In the genomic region with DNA sequence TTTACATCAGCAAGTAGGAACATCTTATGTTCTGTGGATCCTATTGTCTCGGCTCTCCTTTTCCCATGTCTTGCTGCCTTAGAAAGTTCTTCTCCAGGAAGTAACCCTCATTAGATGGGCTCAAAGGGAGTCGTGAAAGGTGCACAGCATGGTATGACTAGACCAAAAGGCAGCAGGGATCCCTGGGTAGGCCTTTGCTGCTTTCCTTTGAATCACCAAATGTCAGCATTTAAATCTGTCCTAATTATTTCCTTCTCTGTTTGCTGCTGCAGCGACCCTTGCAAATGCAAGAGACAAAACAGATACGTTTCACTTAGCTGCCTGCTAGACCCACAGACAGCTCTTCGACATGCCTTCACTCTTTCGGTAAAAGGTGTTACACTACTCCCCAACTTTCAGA, we compare ENCODE assay signal across 24 cellular contexts.
DNase-seq lines count a peak whose midpoint lies in the region; ATAC-seq, FAIRE-seq and TF ChIP-seq lines count a peak whose summit lies in the region.
"Had no signal": no experiment of that assay in that cellular context is flagged by ENCODE, and none has a peak within 500 bp of the region (broad histone marks: within the 10 kb centered on the region; RNA-seq: fewer than 3 reads in every experiment).

No MANE protein-coding gene starts in this region.

- H3K9ac ChIP-seq in NT2/D1 (ENCODE audit: insufficient read length, low read depth), result no peak overlapping the region
- no peak overlapping the region for H3K9ac ChIP-seq in keratinocyte (ENCODE audit: control insufficient read depth, extremely low read depth, insufficient read depth, low read length)
- H3K9ac ChIP-seq: BLaER1 treated with 17β-estradiol and CSF1 and Interleukin-3, amounts not matched to agents 10 nM and 100 nM; KMS-11; SK-N-SH had no signal

- H4K20me1 ChIP-seq in GM23338 (replicated peaks; ENCODE audit: insufficient read depth) (no peaks in the 10 kb centered on the region), keratinocyte (ENCODE audit: control insufficient read depth, extremely low read depth, insufficient read depth, low read length) (no peaks in the 10 kb centered on the region), osteoblast (ENCODE audit: insufficient read depth, low read length) (no peaks in the 10 kb centered on the region)
- H4K20me1 ChIP-seq: BLaER1 treated with 17β-estradiol and CSF1 and Interleukin-3, amounts not matched to agents 10 nM and 100 nM had no signal

- no peaks in the 10 kb centered on the region for H3K9me1 ChIP-seq in keratinocyte (ENCODE audit: control insufficient read depth, extremely low read depth, insufficient read depth, low read length)

- H3K36me3 ChIP-seq in GM23338 (ENCODE audit: insufficient read depth) (no peaks in the 10 kb centered on the region), NT2/D1 (ENCODE audit: insufficient read depth, insufficient read length, low read length) (no peaks in the 10 kb centered on the region), keratinocyte (ENCODE audit: control insufficient read depth in 2 of 2, extremely low read depth in 1 of 2, insufficient read depth in 2 of 2, low read length in 2 of 2) (no peaks in the 10 kb centered on the region), osteoblast (ENCODE audit: insufficient read depth, low read length) (no peaks in the 10 kb centered on the region)

- no peaks in the 10 kb centered on the region for H3K4me1 ChIP-seq in GM23338 (ENCODE audit: insufficient read depth)
- no peaks in the 10 kb centered on the region for H3K4me1 ChIP-seq in NT2/D1 (ENCODE audit: insufficient read depth, insufficient read length)
- peaks cover 47% of the 10 kb centered on the region for H3K4me1 ChIP-seq in keratinocyte (ENCODE audit: control insufficient read depth, extremely low read depth, insufficient read depth, low read length)
- H3K4me1 ChIP-seq in osteoblast (ENCODE audit: insufficient read depth, low read length), result peaks cover 39% of the 10 kb centered on the region

- no peaks in the 10 kb centered on the region for H3K36me3 Mint-ChIP-seq in GM23338 (ENCODE audit: low read depth)
- H3K36me3 Mint-ChIP-seq in CD4-positive, alpha-beta T cell (ENCODE audit: low read depth), result no peaks in the 10 kb centered on the region
- H3K36me3 Mint-ChIP-seq: CD8-positive, alpha-beta T cell had no signal

- peaks cover 16% of the 10 kb centered on the region for H3K4me1 Mint-ChIP-seq in GM23338
- H3K4me1 Mint-ChIP-seq in CD4-positive, alpha-beta T cell (ENCODE audit: low read depth), result no peaks in the 10 kb centered on the region

- no peaks in the 10 kb centered on the region for H3K9me2 ChIP-seq in GM23338 (ENCODE audit: insufficient read depth)
- H3K9me2 ChIP-seq: SK-N-SH had no signal

- H3F3A ChIP-seq in GM23338 (replicated peaks; ENCODE audit: low read depth), result no peaks in the 10 kb centered on the region

- no peak overlapping the region for H3K4me3 Mint-ChIP-seq in GM23338
- H3K4me3 Mint-ChIP-seq in CD4-positive, alpha-beta T cell, result no peak overlapping the region
- H3K4me3 Mint-ChIP-seq: CD8-positive, alpha-beta T cell had no signal

- H3K27me3 Mint-ChIP-seq in GM23338 (ENCODE audit: insufficient read depth, low read depth, poor library complexity), result no peaks in the 10 kb centered on the region
- no peaks in the 10 kb centered on the region for H3K27me3 Mint-ChIP-seq in CD4-positive, alpha-beta T cell

- no peaks in the 10 kb centered on the region for H3K27me3 ChIP-seq in GM23338 (ENCODE audit: insufficient read depth)
- H3K27me3 ChIP-seq in NT2/D1 (ENCODE audit: insufficient read depth, insufficient read length), result no peaks in the 10 kb centered on the region
- no peaks in the 10 kb centered on the region for H3K27me3 ChIP-seq in keratinocyte (ENCODE audit: control insufficient read depth, extremely low read depth, insufficient read depth, low read length)
- no peaks in the 10 kb centered on the region for H3K27me3 ChIP-seq in osteoblast (ENCODE audit: insufficient read depth, low read length)
- H3K27me3 ChIP-seq in CD4-positive, alpha-beta T cell (ENCODE audit: control insufficient read depth, insufficient read depth, low read length), result no peaks in the 10 kb centered on the region
- H3K27me3 ChIP-seq: BLaER1 treated with 17β-estradiol and CSF1 and Interleukin-3, amounts not matched to agents 10 nM and 100 nM had no signal

- ATAC-seq in GM23338 (peak; percentile 75), GM21423 (IDR thresholded peaks at IDR 0.05; ENCODE audit: unreplicated experiment) (no peak), GM21717 (IDR thresholded peaks at IDR 0.05; ENCODE audit: unreplicated experiment) (no peak)
- ATAC-seq in CD4-positive, alpha-beta T cell (ENCODE audit: poor library complexity), result no peak
- ATAC-seq: CD8-positive, alpha-beta T cell had no signal

- intact Hi-C loops in CD4-positive, alpha-beta T cell (cut with DNase I, micrococcal nuclease), result no loop called here

- H3K4me2 ChIP-seq in GM23338 (no peak overlapping the region), keratinocyte (ENCODE audit: control insufficient read depth, extremely low read depth, insufficient read depth, low read depth, low read length) (peak overlapping the region; percentile 22), osteoblast (ENCODE audit: insufficient read depth, low read length) (no peak overlapping the region)
- H3K4me2 ChIP-seq: KMS-11, SK-N-SH had no signal

- FAIRE-seq in keratinocyte (lab: Jason Lieb, UNC) (peak; percentile 65), D721Med (lab: Jason Lieb, UNC) (no peak)

- POLR2A ChIA-PET in CD4-positive, alpha-beta T cell (lab: Charles Lee), result no interaction called here

- H3K79me2 ChIP-seq in GM23338 (replicated peaks; ENCODE audit: insufficient read depth) (no peaks in the 10 kb centered on the region), keratinocyte (ENCODE audit: control insufficient read depth, insufficient read depth, low read length) (no peaks in the 10 kb centered on the region), osteoblast (ENCODE audit: insufficient read depth, low read length) (no peaks in the 10 kb centered on the region)

- TF ChIP-seq CTCF in GM23338 (conservative IDR thresholded peaks at IDR 0.05; ENCODE audit: low read depth in 2 of 2) (no peak), keratinocyte (optimal IDR thresholded peaks at IDR 0.05 in 1 of 3, IDR thresholded peaks at IDR 0.05 in 1 of 3, conservative IDR thresholded peaks at IDR 0.05 in 1 of 3; ENCODE audit: extremely low read depth in 1 of 3, insufficient read depth in 2 of 3, low read length in 3 of 3) (no peak), osteoblast (IDR thresholded peaks at IDR 0.05; ENCODE audit: extremely low read depth, low read depth, low read length) (no peak), D721Med (IDR thresholded peaks at IDR 0.05; ENCODE audit: insufficient read depth, missing control alignments) (no peak)
- no peak for TF ChIP-seq CTCF in CD4-positive, alpha-beta T cell (IDR thresholded peaks at IDR 0.05)

- H3K27ac Mint-ChIP-seq in GM23338, result peak overlapping the region; percentile 60; the same call in 1 of the 2 replicates
- no peak overlapping the region for H3K27ac Mint-ChIP-seq in CD4-positive, alpha-beta T cell
- H3K27ac Mint-ChIP-seq: CD8-positive, alpha-beta T cell had no signal

- H3K27ac ChIP-seq in GM23338 (ENCODE audit: low read depth) (no peak overlapping the region), keratinocyte (ENCODE audit: control insufficient read depth, insufficient read depth, low read length) (no peak overlapping the region), osteoblast (ENCODE audit: low read depth, low read length) (no peak overlapping the region)
- H3K27ac ChIP-seq in CD4-positive, alpha-beta T cell (ENCODE audit: low read depth, low read length), result no peak overlapping the region
- H3K27ac ChIP-seq: BLaER1 treated with 17β-estradiol and CSF1 and Interleukin-3, amounts not matched to agents 10 nM and 100 nM; HL-60; KMS-11; RWPE1 had no signal

- H3K4me3 ChIP-seq in GM23338, result no peak overlapping the region
- H3K4me3 ChIP-seq in NT2/D1 (ENCODE audit: insufficient read length, low read depth), result no peak overlapping the region
- H3K4me3 ChIP-seq in keratinocyte (ENCODE audit: control insufficient read depth in 2 of 3, extremely low read depth in 1 of 3, insufficient read depth in 2 of 3, low read depth in 1 of 3, low read length in 3 of 3), result no peak overlapping the region
- no peak overlapping the region for H3K4me3 ChIP-seq in osteoblast (ENCODE audit: insufficient read depth, low read length)
- H3K4me3 ChIP-seq: BLaER1 treated with 17β-estradiol and CSF1 and Interleukin-3, amounts not matched to agents 10 nM and 100 nM had no signal

- CTCF ChIA-PET in CD4-positive, alpha-beta T cell (lab: Charles Lee), result no interaction called here

- peak; percentile 1 for DNase-seq in GM23338 (ENCODE audit: low spot score)
- DNase-seq in NT2/D1 (ENCODE audit: low read depth, low spot score), result peak; percentile 25
- no peak for DNase-seq in keratinocyte (ENCODE audit: low read depth, low spot score)
- DNase-seq in osteoblast (ENCODE audit: insufficient read length, low spot score, missing footprints), result no peak
- no peak for DNase-seq in CD4-positive, alpha-beta T cell
- no peak for DNase-seq in D721Med (ENCODE audit: insufficient read length, low spot score)
- DNase-seq: CD8-positive, alpha-beta T cell; DMS153; GF-D8; H7; IMR-90; NCI-H1105; NCI-H1694; NCI-H2081 treated with DMSO at 0.1 percent for 48 hours; NCI-H446 treated with DMSO at 0.1 percent for 48 hours; NCI-H526 treated with DMSO at 0.1 percent for 48 hours; SHP77 treated with DMSO at 0.1 percent for 48 hours; SK-N-SH had no signal

- no peaks in the 10 kb centered on the region for H3K9me3 ChIP-seq in NT2/D1 (ENCODE audit: insufficient read depth, low read length)
- no peaks in the 10 kb centered on the region for H3K9me3 ChIP-seq in keratinocyte (ENCODE audit: control insufficient read depth, low read depth, low read length)
- no peaks in the 10 kb centered on the region for H3K9me3 ChIP-seq in osteoblast (ENCODE audit: low read depth, low read length)
- no peaks in the 10 kb centered on the region for H3K9me3 ChIP-seq in CD4-positive, alpha-beta T cell (ENCODE audit: control insufficient read depth, low read length)
- H3K9me3 ChIP-seq: SK-N-SH had no signal

- dilution Hi-C loops in keratinocyte (cut with MboI; ENCODE audit: extremely low pct_ligation_motif_present, low sequenced_read_pairs), result no loop called here

- H3K9me3 Mint-ChIP-seq in GM23338, result no peaks in the 10 kb centered on the region
- no peaks in the 10 kb centered on the region for H3K9me3 Mint-ChIP-seq in CD4-positive, alpha-beta T cell
- H3K9me3 Mint-ChIP-seq: CD8-positive, alpha-beta T cell had no signal

- peak overlapping the region; percentile 54; the same call in 1 of the 2 replicates for H2AFZ ChIP-seq in GM23338
- H2AFZ ChIP-seq in keratinocyte (ENCODE audit: control insufficient read depth, low read length), result peak overlapping the region; percentile 74
- peak overlapping the region; percentile 33 for H2AFZ ChIP-seq in osteoblast (ENCODE audit: low read length)

Comparison
In these comparisons a context has a peak if more than half of its experiments do, and no peak if none do; other contexts are left out.
1. DNase-seq: peak in GM23338 (single experiment) and NT2/D1 (single experiment); none in keratinocyte (single experiment), osteoblast (single experiment), CD4-positive, alpha-beta T cell (0 of 10) and D721Med (single experiment).
2. Peak in every context shown above with its lines, with median percentiles within 50 percentile points of each other: H2AFZ ChIP-seq.